In the genomic region with DNA sequence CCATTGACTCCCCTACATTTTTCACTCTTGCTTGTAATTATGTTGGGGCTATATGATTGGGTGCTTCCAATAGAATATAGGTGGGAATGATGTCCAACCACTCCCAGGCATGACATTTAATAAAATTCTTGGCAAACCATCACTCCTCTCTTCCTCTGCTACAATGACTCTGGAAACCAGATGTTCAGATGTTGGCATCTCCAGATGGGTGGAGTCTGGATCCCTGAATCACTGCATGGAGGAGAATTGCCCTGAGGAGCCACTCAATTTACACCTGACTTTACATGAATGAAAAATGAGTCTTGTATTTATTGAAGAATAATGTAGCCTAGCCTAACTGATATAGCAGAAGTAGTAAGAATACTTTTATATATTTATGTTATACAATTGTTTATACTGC, we compare ENCODE assay signal across 19 cellular contexts.
DNase-seq lines count a peak whose midpoint lies in the region; ATAC-seq and TF ChIP-seq lines count a peak whose summit lies in the region.
"Had no signal": no experiment of that assay in that cellular context is flagged by ENCODE, and none has a peak within 500 bp of the region (broad histone marks: within the 10 kb centered on the region; RNA-seq: fewer than 3 reads in every experiment).

No MANE protein-coding gene starts in this region.

- DNase-seq in HFF-Myc (ENCODE audit: extremely low read depth, low read depth) (peak; percentile 50), SJSA1 (ENCODE audit: low read depth in 1 of 2, low spot score in 2 of 2) (no peak), fibroblast of mammary gland (ENCODE audit: low read depth) (peak; percentile 51), mesenchymal stem cell (no peak), NCI-H2196 (lab: John Stamatoyannopoulos, UW; ENCODE audit: unreplicated experiment) (no peak), mesenteric fat pad (ENCODE audit: low spot score) (no peak)
- no peak for DNase-seq in activated T-cell treated with anti-CD3 and anti-CD28 coated beads, Interleukin-2, amount 50 U/mL, for 48 hours
- DNase-seq: 8988T; ACHN; AML-193; Caco-2; Calu3; CD4-positive, alpha-beta T cell; CD8-positive, alpha-beta T cell; DMS79 treated with DMSO at 0.1 percent for 48 hours; GF-D8 had no signal

- H2BK5ac ChIP-seq in mesenchymal stem cell (ENCODE audit: low read depth, low read length, poor library complexity, severe bottlenecking) = no peak overlapping the region

- no peak overlapping the region for H3K14ac ChIP-seq in mesenchymal stem cell (ENCODE audit: low read length in 2 of 2)

- H3K4me1 ChIP-seq in SJSA1 (replicated peaks) (peaks cover 55% of the 10 kb centered on the region), mesenchymal stem cell (ENCODE audit: control insufficient read depth, insufficient read depth, low read depth, low read length) (peaks cover 5% of the 10 kb centered on the region)
- H3K4me1 ChIP-seq: Caco-2 had no signal

- TF ChIP-seq CTCF in HFF-Myc (IDR thresholded peaks at IDR 0.05; ENCODE audit: low read depth, low read length, missing control alignments) (no peak), fibroblast of mammary gland (conservative IDR thresholded peaks at IDR 0.05; ENCODE audit: control insufficient read depth, insufficient read depth, low read depth, low read length) (no peak)

- no peak overlapping the region for H3K4me3 ChIP-seq in HFF-Myc (replicated peaks; ENCODE audit: low read depth, low read length)
- H3K4me3 ChIP-seq in SJSA1 = no peak overlapping the region
- no peak overlapping the region for H3K4me3 ChIP-seq in fibroblast of mammary gland (ENCODE audit: control insufficient read depth, low read depth, low read length)
- H3K4me3 ChIP-seq in mesenchymal stem cell (ENCODE audit: insufficient read depth in 1 of 2, low read depth in 1 of 2, low read length in 2 of 2) = no peak overlapping the region
- H3K4me3 ChIP-seq: BLaER1 treated with 17β-estradiol and CSF1 and Interleukin-3, amounts not matched to agents 10 nM and 100 nM had no signal

- H3K4ac ChIP-seq in mesenchymal stem cell (ENCODE audit: low read depth in 1 of 2, low read length in 2 of 2) = no peak overlapping the region

- H3K23ac ChIP-seq in mesenchymal stem cell (ENCODE audit: low read length in 2 of 2) = no peak overlapping the region

- no peak overlapping the region for H2BK120ac ChIP-seq in mesenchymal stem cell (ENCODE audit: low read depth, low read length)

- no peak overlapping the region for H4K8ac ChIP-seq in mesenchymal stem cell (ENCODE audit: low read length)

- no peak overlapping the region for H3K18ac ChIP-seq in mesenchymal stem cell (ENCODE audit: low read depth in 1 of 2, low read length in 2 of 2)

- H2AFZ ChIP-seq in mesenchymal stem cell (ENCODE audit: low read depth, low read length) = no peak overlapping the region

- H3K4me2 ChIP-seq in mesenchymal stem cell (ENCODE audit: low read length, poor library complexity, severe bottlenecking) = no peak overlapping the region
- H3K4me2 ChIP-seq: BLaER1 treated with 17β-estradiol and CSF1 and Interleukin-3, amounts not matched to agents 10 nM and 100 nM had no signal

- H3K9me3 ChIP-seq in SJSA1 (replicated peaks) (peaks cover 7% of the 10 kb centered on the region; the same call in 1 of the 2 replicates), mesenchymal stem cell (ENCODE audit: control insufficient read depth, low read length) (peaks cover 16% of the 10 kb centered on the region)
- H3K9me3 ChIP-seq: Caco-2 had no signal

- H3K27ac ChIP-seq in SJSA1 = peak overlapping the region; percentile 53
- H3K27ac ChIP-seq in mesenchymal stem cell (ENCODE audit: low read length, poor library complexity, severe bottlenecking) = no peak overlapping the region
- H3K27ac ChIP-seq: BLaER1 treated with 17β-estradiol and CSF1 and Interleukin-3, amounts not matched to agents 10 nM and 100 nM; C4-2B had no signal

- H3K79me1 ChIP-seq in mesenchymal stem cell (replicated peaks; ENCODE audit: low read length, poor library complexity, severe bottlenecking) = no peaks in the 10 kb centered on the region

- H2BK12ac ChIP-seq in mesenchymal stem cell (ENCODE audit: low read length in 2 of 2) = no peak overlapping the region

- peak overlapping the region; percentile 66 for H2AK5ac ChIP-seq in mesenchymal stem cell (ENCODE audit: low read length, severe bottlenecking)

- no peak overlapping the region for H3K9ac ChIP-seq in mesenchymal stem cell (ENCODE audit: low read length)
- H3K9ac ChIP-seq: BLaER1 treated with 17β-estradiol and CSF1 and Interleukin-3, amounts not matched to agents 10 nM and 100 nM had no signal

- no peak for ATAC-seq in HG02678 (IDR thresholded peaks at IDR 0.05; ENCODE audit: unreplicated experiment)
- ATAC-seq: CD8-positive, alpha-beta T cell had no signal

- H3K27me3 ChIP-seq in SJSA1 (replicated peaks) (no peaks in the 10 kb centered on the region), mesenchymal stem cell (ENCODE audit: control insufficient read depth in 1 of 2, insufficient read depth in 1 of 2, low read length in 2 of 2) (no peaks in the 10 kb centered on the region)

- no peak overlapping the region for H4K91ac ChIP-seq in mesenchymal stem cell (ENCODE audit: low read length)

- H2BK15ac ChIP-seq in mesenchymal stem cell (ENCODE audit: low read depth, poor library complexity, severe bottlenecking) = no peak overlapping the region

- H3K36me3 ChIP-seq in SJSA1 (no peaks in the 10 kb centered on the region), mesenchymal stem cell (ENCODE audit: control insufficient read depth in 1 of 2, insufficient read depth in 2 of 2, low read depth in 1 of 2, low read length in 2 of 2) (no peaks in the 10 kb centered on the region)
- H3K36me3 ChIP-seq: BLaER1 treated with 17β-estradiol and CSF1 and Interleukin-3, amounts not matched to agents 10 nM and 100 nM had no signal

Comparison
In these comparisons a context has a peak if more than half of its experiments do, and no peak if none do; other contexts are left out.
1. DNase-seq: peak in HFF-Myc (single experiment) and fibroblast of mammary gland (single experiment); none in SJSA1 (0 of 2), mesenchymal stem cell (single experiment), activated T-cell treated with anti-CD3 and anti-CD28 coated beads, Interleukin-2, amount 50 U/mL, for 48 hours (0 of 2), NCI-H2196 (single experiment) and mesenteric fat pad (single experiment).